Comparison of ENCODE assay signal across 10 cellular contexts in genomic region chr5:149831492-149831891, GRCh38.
DNase-seq lines count a peak whose midpoint lies in the region; ATAC-seq, FAIRE-seq and TF ChIP-seq lines count a peak whose summit lies in the region.
"Had no signal": no experiment of that assay in that cellular context is flagged by ENCODE, and none has a peak within 500 bp of the region (broad histone marks: within the 10 kb centered on the region; RNA-seq: fewer than 3 reads in every experiment).

No MANE protein-coding gene starts in this region.

- intact Hi-C loops in lower lobe of right lung (cut with DNase I) = loop anchor here (10.0 kb wide), 1 partner anchor 153 kb away; no protein-coding TSS in a partner anchor

- no peaks in the 10 kb centered on the region for H3K9me3 ChIP-seq in lower lobe of right lung

- H3K4me3 ChIP-seq in brain microvascular endothelial cell (ENCODE audit: low read depth, low read length) (no peak overlapping the region), lower lobe of right lung (no peak overlapping the region)

- H3K27me3 ChIP-seq in brain microvascular endothelial cell (replicated peaks) (no peaks in the 10 kb centered on the region), lower lobe of right lung (ENCODE audit: low read depth) (no peaks in the 10 kb centered on the region)

- H3K36me3 ChIP-seq in brain microvascular endothelial cell (replicated peaks) (no peaks in the 10 kb centered on the region), lower lobe of right lung (peaks cover 19% of the 10 kb centered on the region)

- in situ Hi-C loops in brain microvascular endothelial cell (cut with HindIII; ENCODE audit: low pct_ligation_motif_present, low sequenced_read_pairs) = loop anchor here (25.0 kb wide), 1 partner anchor 194 kb away; no protein-coding TSS in a partner anchor

- FAIRE-seq in HTR-8/SVneo (lab: Jason Lieb, UNC) = no peak
- FAIRE-seq: keratinocyte, TTC549 had no signal

- TF ChIP-seq CTCF in GM20000 (IDR thresholded peaks at IDR 0.05; ENCODE audit: extremely low read depth, missing control alignments) (no peak), brain microvascular endothelial cell (IDR thresholded peaks at IDR 0.05; ENCODE audit: low read depth, low read length, missing control alignments) (no peak), lower lobe of right lung (IDR thresholded peaks at IDR 0.05) (no peak)

- H3K4me1 ChIP-seq in lower lobe of right lung = no peaks in the 10 kb centered on the region

- H3K27ac ChIP-seq in brain microvascular endothelial cell = no peak overlapping the region
- no peak overlapping the region for H3K27ac ChIP-seq in caudate nucleus (ENCODE audit: low read depth, low read length)
- no peak overlapping the region for H3K27ac ChIP-seq in lower lobe of right lung

- ATAC-seq in HG03558 (IDR thresholded peaks at IDR 0.05; ENCODE audit: extremely low read depth, unreplicated experiment) = peak; percentile 79
- no peak for ATAC-seq in lower lobe of right lung

- peak; percentile 27 for DNase-seq in EH (ENCODE audit: low read depth)
- peak; percentile 81 for DNase-seq in GM20000 (ENCODE audit: low spot score)
- peak; percentile 65 for DNase-seq in brain microvascular endothelial cell
- no peak for DNase-seq in HTR-8/SVneo (ENCODE audit: insufficient read length, low spot score)
- DNase-seq in RPMI8226 = no peak
- DNase-seq in caudate nucleus (lab: John Stamatoyannopoulos, UW) = no peak
- DNase-seq in lower lobe of right lung = no peak

Comparison
In these comparisons a context has a peak if more than half of its experiments do, and no peak if none do; other contexts are left out.
1. DNase-seq: peak in EH (single experiment), GM20000 (single experiment) and brain microvascular endothelial cell (single experiment); none in HTR-8/SVneo (single experiment), RPMI8226 (single experiment), caudate nucleus (0 of 61) and lower lobe of right lung (single experiment).